Comparison of ENCODE assay signal across 28 cellular contexts in genomic region chrX:9717376-9717775, GRCh38. TPM values are rescaled to one million over a fixed set of nuclear protein-coding genes. Genes with fewer than 3 reads are reported as not detected.
"Had no signal": no experiment of that assay in that cellular context is flagged by ENCODE, and none has a peak within 500 bp of the region (broad histone marks: within the 10 kb centered on the region; RNA-seq: fewer than 3 reads in every experiment).

No MANE protein-coding gene starts in this region.

- H3K27ac ChIP-seq: suprapubic skin, testis, thoracic aorta, thyroid gland, tibial artery, tibial nerve, transverse colon, upper lobe of left lung, upper lobe of right lung, uterus, vagina had no signal

- H3K27ac Mint-ChIP-seq: stimulated activated effector memory CD8-positive, alpha-beta T cell treated with anti-CD3 and anti-CD28 coated beads, Interleukin-12 subunit alpha, Interleukin-12 subunit beta, amount 100 ng/mL, for 72 hours; stimulated activated memory B cell treated with anti-CD40 and anti-IgM and Interleukin-4, amounts not matched to agents 10 μg/mL and 1 μg/mL and 100 μg/mL, for 72 hours; stimulated activated naive B cell treated with anti-CD40 and anti-IgM and Interleukin-4, amounts not matched to agents 10 μg/mL and 1 μg/mL and 100 μg/mL, for 72 hours; stimulated activated naive CD8-positive, alpha-beta T cell treated with anti-CD3 and anti-CD28 coated beads, Interleukin-15, amount 100 ng/mL, for 72 hours; stimulated activated naive CD8-positive, alpha-beta T cell treated with anti-CD3 and anti-CD28 coated beads, Interleukin-15, Interleukin-2, amounts not matched to agents 100 ng/mL and 50 ng/mL, for 24 hours; type B pancreatic cell had no signal

- H3K36me3 ChIP-seq: thyroid gland, transverse colon, upper lobe of right lung, uterus had no signal

- H3K4me1 Mint-ChIP-seq: stimulated activated effector memory CD8-positive, alpha-beta T cell treated with anti-CD3 and anti-CD28 coated beads, Interleukin-12 subunit alpha, Interleukin-12 subunit beta, amount 100 ng/mL, for 72 hours; stimulated activated memory B cell treated with anti-CD40 and anti-IgM and Interleukin-4, amounts not matched to agents 10 μg/mL and 1 μg/mL and 100 μg/mL, for 72 hours; stimulated activated naive B cell treated with anti-CD40 and anti-IgM and Interleukin-4, amounts not matched to agents 10 μg/mL and 1 μg/mL and 100 μg/mL, for 72 hours; stimulated activated naive CD8-positive, alpha-beta T cell treated with anti-CD3 and anti-CD28 coated beads, Interleukin-15, amount 100 ng/mL, for 72 hours had no signal

- H3K4me3 ChIP-seq: suprapubic skin, testis, thoracic aorta, thyroid gland, tibial artery, tibial nerve, transverse colon, upper lobe of left lung, upper lobe of right lung, uterus, vagina had no signal

- FAIRE-seq: urothelium cell line had no signal

- H3K9me3 ChIP-seq: suprapubic skin, testis, thoracic aorta, thyroid gland, transverse colon, upper lobe of right lung, vagina had no signal

- DNase-seq: stimulated activated CD4-positive, alpha-beta T cell treated with anti-CD3 and anti-CD28 coated beads, Interleukin-2, amount 100 ng/mL, for 48 hours; stimulated activated CD4-positive, alpha-beta T cell treated with anti-CD3 and anti-CD28 coated beads, Interleukin-4, amount 100 ng/mL, for 1 hour; stimulated activated CD4-positive, alpha-beta T cell treated with anti-CD3 and anti-CD28 coated beads, Interleukin-4, amount 100 ng/mL, for 24 hours; stimulated activated CD4-positive, alpha-beta T cell treated with anti-CD3 and anti-CD28 coated beads, Interleukin-4, amount 100 ng/mL, for 4 hours; stimulated activated CD8-positive, alpha-beta memory T cell treated with anti-CD3 and anti-CD28 coated beads, Interleukin-4, amount 100 ng/mL, for 48 hours; stimulated activated naive B cell treated with anti-CD40 and anti-IgM and Interleukin-4, amounts not matched to agents 10 μg/mL and 1 μg/mL and 100 μg/mL, for 72 hours; stimulated activated naive CD4-positive, alpha-beta T cell; stimulated activated naive CD4-positive, alpha-beta T cell treated with Interleukin-2 at 50 U/mL for 16 hours; stimulated activated naive CD8-positive, alpha-beta T cell treated with anti-CD3 and anti-CD28 coated beads, Interleukin-15, amount 100 ng/mL, for 72 hours; stimulated activated naive CD8-positive, alpha-beta T cell treated with anti-CD3 and anti-CD28 coated beads, Interleukin-15, Interleukin-2, amounts not matched to agents 100 U/mL and 50 U/mL, for 24 hours; substantia nigra; testis; thyroid gland; tibial artery; transverse colon; upper lobe of left lung; upper lobe of right lung; uterus had no signal

- H3K27me3 Mint-ChIP-seq: stimulated activated memory B cell treated with anti-CD40 and anti-IgM and Interleukin-4, amounts not matched to agents 10 μg/mL and 1 μg/mL and 100 μg/mL, for 72 hours; stimulated activated naive B cell treated with anti-CD40 and anti-IgM and Interleukin-4, amounts not matched to agents 10 μg/mL and 1 μg/mL and 100 μg/mL, for 72 hours; stimulated activated naive CD8-positive, alpha-beta T cell treated with anti-CD3 and anti-CD28 coated beads, Interleukin-15, amount 100 ng/mL, for 72 hours; stimulated activated naive CD8-positive, alpha-beta T cell treated with anti-CD3 and anti-CD28 coated beads, Interleukin-15, Interleukin-2, amounts not matched to agents 100 ng/mL and 50 ng/mL, for 24 hours; type B pancreatic cell had no signal

- H3K4me1 ChIP-seq: suprapubic skin, testis, thyroid gland, tibial artery, tibial nerve, transverse colon, upper lobe of left lung, upper lobe of right lung, uterus, vagina had no signal

- H3K27me3 ChIP-seq: suprapubic skin, testis, thyroid gland, tibial artery, tibial nerve, transverse colon, upper lobe of left lung, upper lobe of right lung, uterus, vagina had no signal

- H3K4me3 Mint-ChIP-seq: stimulated activated effector memory CD8-positive, alpha-beta T cell treated with anti-CD3 and anti-CD28 coated beads, Interleukin-12 subunit alpha, Interleukin-12 subunit beta, amount 100 ng/mL, for 72 hours; stimulated activated memory B cell treated with anti-CD40 and anti-IgM and Interleukin-4, amounts not matched to agents 10 μg/mL and 1 μg/mL and 100 μg/mL, for 72 hours; stimulated activated naive B cell treated with anti-CD40 and anti-IgM and Interleukin-4, amounts not matched to agents 10 μg/mL and 1 μg/mL and 100 μg/mL, for 72 hours; stimulated activated naive CD8-positive, alpha-beta T cell treated with anti-CD3 and anti-CD28 coated beads, Interleukin-15, amount 100 ng/mL, for 72 hours; stimulated activated naive CD8-positive, alpha-beta T cell treated with anti-CD3 and anti-CD28 coated beads, Interleukin-15, Interleukin-2, amounts not matched to agents 100 ng/mL and 50 ng/mL, for 24 hours; type B pancreatic cell had no signal

- ATAC-seq: stimulated activated effector memory CD8-positive, alpha-beta T cell treated with anti-CD3 and anti-CD28 coated beads, Interleukin-12 subunit alpha, Interleukin-12 subunit beta, amount 100 ng/mL, for 72 hours; stimulated activated memory B cell treated with anti-CD40 and anti-IgM and Interleukin-4, amounts not matched to agents 10 μg/mL and 1 μg/mL and 100 μg/mL, for 72 hours; stimulated activated naive B cell treated with anti-CD40 and anti-IgM and Interleukin-4, amounts not matched to agents 10 μg/mL and 1 μg/mL and 100 μg/mL, for 72 hours; stimulated activated naive CD8-positive, alpha-beta T cell treated with anti-CD3 and anti-CD28 coated beads, Interleukin-15, amount 100 ng/mL, for 72 hours; stimulated activated naive CD8-positive, alpha-beta T cell treated with anti-CD3 and anti-CD28 coated beads, Interleukin-15, Interleukin-2, amounts not matched to agents 100 U/mL and 50 U/mL, for 24 hours; upper lobe of right lung had no signal

RNA-seq across cellular contexts. Expression of gene GPR143, which starts 48.3 kb away (rescaled TPM):
- total RNA-seq: subcutaneous adipose tissue, vagina had no signal
